2 cellular contexts compared by ENCODE assay signal in genomic region chr6:6856538-6857523, GRCh38.
TF ChIP-seq lines count a peak whose summit lies in the region.

No MANE protein-coding gene starts in this region.

TF ChIP-seq in SK-N-SH, 30 proteins besides CTCF, POLR2A, EP300 and RAD21 (continued from another document):
- TF ChIP-seq, protein P1, sequence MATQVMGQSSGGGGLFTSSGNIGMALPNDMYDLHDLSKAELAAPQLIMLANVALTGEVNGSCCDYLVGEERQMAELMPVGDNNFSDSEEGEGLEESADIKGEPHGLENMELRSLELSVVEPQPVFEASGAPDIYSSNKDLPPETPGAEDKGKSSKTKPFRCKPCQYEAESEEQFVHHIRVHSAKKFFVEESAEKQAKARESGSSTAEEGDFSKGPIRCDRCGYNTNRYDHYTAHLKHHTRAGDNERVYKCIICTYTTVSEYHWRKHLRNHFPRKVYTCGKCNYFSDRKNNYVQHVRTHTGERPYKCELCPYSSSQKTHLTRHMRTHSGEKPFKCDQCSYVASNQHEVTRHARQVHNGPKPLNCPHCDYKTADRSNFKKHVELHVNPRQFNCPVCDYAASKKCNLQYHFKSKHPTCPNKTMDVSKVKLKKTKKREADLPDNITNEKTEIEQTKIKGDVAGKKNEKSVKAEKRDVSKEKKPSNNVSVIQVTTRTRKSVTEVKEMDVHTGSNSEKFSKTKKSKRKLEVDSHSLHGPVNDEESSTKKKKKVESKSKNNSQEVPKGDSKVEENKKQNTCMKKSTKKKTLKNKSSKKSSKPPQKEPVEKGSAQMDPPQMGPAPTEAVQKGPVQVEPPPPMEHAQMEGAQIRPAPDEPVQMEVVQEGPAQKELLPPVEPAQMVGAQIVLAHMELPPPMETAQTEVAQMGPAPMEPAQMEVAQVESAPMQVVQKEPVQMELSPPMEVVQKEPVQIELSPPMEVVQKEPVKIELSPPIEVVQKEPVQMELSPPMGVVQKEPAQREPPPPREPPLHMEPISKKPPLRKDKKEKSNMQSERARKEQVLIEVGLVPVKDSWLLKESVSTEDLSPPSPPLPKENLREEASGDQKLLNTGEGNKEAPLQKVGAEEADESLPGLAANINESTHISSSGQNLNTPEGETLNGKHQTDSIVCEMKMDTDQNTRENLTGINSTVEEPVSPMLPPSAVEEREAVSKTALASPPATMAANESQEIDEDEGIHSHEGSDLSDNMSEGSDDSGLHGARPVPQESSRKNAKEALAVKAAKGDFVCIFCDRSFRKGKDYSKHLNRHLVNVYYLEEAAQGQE (IDR thresholded peaks at IDR 0.05; ENCODE audit: low read depth, low read length) = no peak
- TF ChIP-seq MAX (IDR thresholded peaks at IDR 0.05; ENCODE audit: low read depth) = no peak
- no peak for TF ChIP-seq POLR2AphosphoS5 (IDR thresholded peaks at IDR 0.05; ENCODE audit: low read depth, low read length)
- no peak for TF ChIP-seq GATA2 (CRISPR knock-in tag; IDR thresholded peaks at IDR 0.05)
- no peak for TF ChIP-seq RFX5 (IDR thresholded peaks at IDR 0.05; ENCODE audit: low read length)

TF ChIP-seq in SK-N-SH treated with all-trans-retinoic acid at 6 μM for 48 hours, 23 proteins besides CTCF, POLR2A, EP300 and RAD21 (continued from another document):
- TF ChIP-seq, protein P2, sequence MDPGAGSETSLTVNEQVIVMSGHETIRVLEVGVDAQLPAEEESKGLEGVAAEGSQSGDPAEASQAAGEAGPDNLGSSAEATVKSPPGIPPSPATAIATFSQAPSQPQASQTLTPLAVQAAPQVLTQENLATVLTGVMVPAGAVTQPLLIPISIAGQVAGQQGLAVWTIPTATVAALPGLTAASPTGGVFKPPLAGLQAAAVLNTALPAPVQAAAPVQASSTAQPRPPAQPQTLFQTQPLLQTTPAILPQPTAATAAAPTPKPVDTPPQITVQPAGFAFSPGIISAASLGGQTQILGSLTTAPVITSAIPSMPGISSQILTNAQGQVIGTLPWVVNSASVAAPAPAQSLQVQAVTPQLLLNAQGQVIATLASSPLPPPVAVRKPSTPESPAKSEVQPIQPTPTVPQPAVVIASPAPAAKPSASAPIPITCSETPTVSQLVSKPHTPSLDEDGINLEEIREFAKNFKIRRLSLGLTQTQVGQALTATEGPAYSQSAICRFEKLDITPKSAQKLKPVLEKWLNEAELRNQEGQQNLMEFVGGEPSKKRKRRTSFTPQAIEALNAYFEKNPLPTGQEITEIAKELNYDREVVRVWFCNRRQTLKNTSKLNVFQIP (CRISPR knock-in tag; IDR thresholded peaks at IDR 0.05; ENCODE audit: borderline replicate concordance, low read depth) = no peak
- TF ChIP-seq ISL1 (CRISPR knock-in tag; IDR thresholded peaks at IDR 0.05) = no peak
- no peak for TF ChIP-seq ARNTL (CRISPR knock-in tag; IDR thresholded peaks at IDR 0.05; ENCODE audit: borderline replicate concordance, low read depth)
- no peak for TF ChIP-seq ZNF8 (CRISPR knock-in tag; IDR thresholded peaks at IDR 0.05)
- TF ChIP-seq CSDC2 (CRISPR knock-in tag; IDR thresholded peaks at IDR 0.05) = no peak
- TF ChIP-seq SNAI2 (CRISPR knock-in tag; IDR thresholded peaks at IDR 0.05) = no peak
- no peak for TF ChIP-seq ZNF70 (CRISPR knock-in tag; IDR thresholded peaks at IDR 0.05)
